ENCODE assay signal across 1 cellular context in genomic region chr5:14090755-14091154, GRCh38.
A peak's percentile ranks its signal among the peaks of the same experiment; 100 is the strongest.
TF ChIP-seq lines count a peak whose summit lies in the region.

No MANE protein-coding gene starts in this region.

TF ChIP-seq in HepG2, 621 proteins besides CTCF, POLR2A, EP300 and RAD21:
- TF ChIP-seq ZNF563 (CRISPR knock-in tag; IDR thresholded peaks at IDR 0.05) = no peak
- TF ChIP-seq ZNF331 (CRISPR knock-in tag; IDR thresholded peaks at IDR 0.05) = peak; percentile 99
